Comparison of ENCODE assay signal across 20 cellular contexts in genomic region chr11:65377036-65377435, GRCh38.
"Had no signal": no experiment of that assay in that cellular context is flagged by ENCODE, and none has a peak within 500 bp of the region (broad histone marks: within the 10 kb centered on the region; RNA-seq: fewer than 3 reads in every experiment).

No MANE protein-coding gene starts in this region.

- ATAC-seq: activated CD8-positive, alpha-beta T cell treated with anti-CD3 and anti-CD28 coated beads, Interleukin-2, amount 10 ng/mL, durations not matched to agents 7 days and 5 days; body of pancreas; esophagus mucosa; left colon; naive thymus-derived CD8-positive, alpha-beta T cell; right cardiac atrium had no signal

- H3K9me3 Mint-ChIP-seq: activated naive CD4-positive, alpha-beta T cell treated with anti-CD3 and anti-CD28 coated beads, Interleukin-2, amount 50 U/mL, for 24 hours; naive thymus-derived CD8-positive, alpha-beta T cell; WTC11 had no signal

- H3K4me3 ChIP-seq: body of pancreas, colonic mucosa, stomach, thoracic aorta had no signal

- H3K27ac ChIP-seq: colonic mucosa, stomach, thoracic aorta had no signal

- H3K9me3 ChIP-seq: body of pancreas, colonic mucosa, stomach, thoracic aorta had no signal

- DNase-seq: activated CD4-positive, alpha-beta T cell treated with anti-CD3 and anti-CD28 coated beads for 48 hours; activated CD8-positive, alpha-beta memory T cell treated with anti-CD3 and anti-CD28 coated beads, Interleukin-2, amount 50 U/mL, for 4 hours; activated CD8-positive, alpha-beta T cell treated with anti-CD3 and anti-CD28 coated beads, Interleukin-2, amount 10 ng/mL, durations not matched to agents 7 days and 5 days; activated effector memory CD4-positive, alpha-beta T cell treated with anti-CD3 and anti-CD28 coated beads, Interleukin-2, amount 50 U/mL, for 16 hours; activated T-cell treated with anti-CD3 and anti-CD28 coated beads, Interleukin-2, amount 50 U/mL, for 48 hours; amniotic stem cell; caudate nucleus; colonic mucosa; left colon; naive thymus-derived CD8-positive, alpha-beta T cell; small intestine; stomach; T-helper 2 cell had no signal

- H3K27ac Mint-ChIP-seq: activated naive CD4-positive, alpha-beta T cell treated with anti-CD3 and anti-CD28 coated beads, Interleukin-2, amount 50 U/mL, for 24 hours; progenitor cell of endocrine pancreas; WTC11 had no signal

- H3K27me3 Mint-ChIP-seq: activated naive CD4-positive, alpha-beta T cell treated with anti-CD3 and anti-CD28 coated beads, Interleukin-2, amount 50 U/mL, for 24 hours; naive thymus-derived CD8-positive, alpha-beta T cell; progenitor cell of endocrine pancreas had no signal

- H3K36me3 ChIP-seq: colonic mucosa, stomach, thoracic aorta had no signal

- H3K4me1 ChIP-seq: colonic mucosa had no signal

- H3K27me3 ChIP-seq: body of pancreas, colonic mucosa, stomach had no signal

- H3K36me3 Mint-ChIP-seq: activated naive CD4-positive, alpha-beta T cell treated with anti-CD3 and anti-CD28 coated beads, Interleukin-2, amount 50 U/mL, for 24 hours; WTC11 had no signal

- H3K4me3 Mint-ChIP-seq: activated CD8-positive, alpha-beta T cell treated with anti-CD3 and anti-CD28 coated beads, Interleukin-2, amount 10 ng/mL, durations not matched to agents 7 days and 5 days; activated naive CD4-positive, alpha-beta T cell treated with anti-CD3 and anti-CD28 coated beads, Interleukin-2, amount 50 U/mL, for 24 hours; naive thymus-derived CD8-positive, alpha-beta T cell; WTC11 had no signal
